ENCODE assay signal across 2 cellular contexts in the genomic region with DNA sequence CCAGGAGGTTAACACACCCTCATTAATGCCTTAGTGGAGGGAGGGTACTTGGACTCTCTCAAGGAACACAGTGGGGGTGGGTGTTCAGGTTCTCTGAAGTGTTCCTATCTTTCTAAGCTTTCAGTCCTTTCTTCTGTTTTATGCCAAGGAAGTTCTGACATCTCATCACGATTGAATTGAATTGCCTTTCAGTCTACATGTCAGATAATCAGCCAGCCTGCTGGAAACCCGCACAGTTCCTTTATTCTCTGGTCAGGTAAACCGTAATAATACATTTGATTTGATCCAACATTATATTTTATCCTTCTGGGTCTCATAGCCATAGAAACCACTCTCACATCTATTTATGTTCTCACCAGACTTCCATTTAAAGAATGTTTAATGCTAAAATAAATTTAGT.
TF ChIP-seq lines count a peak whose summit lies in the region.

No MANE protein-coding gene starts in this region.

TF ChIP-seq in GM23338, 12 proteins besides CTCF, POLR2A, EP300 and RAD21 (continued from another document):
- TF ChIP-seq, protein P1, sequence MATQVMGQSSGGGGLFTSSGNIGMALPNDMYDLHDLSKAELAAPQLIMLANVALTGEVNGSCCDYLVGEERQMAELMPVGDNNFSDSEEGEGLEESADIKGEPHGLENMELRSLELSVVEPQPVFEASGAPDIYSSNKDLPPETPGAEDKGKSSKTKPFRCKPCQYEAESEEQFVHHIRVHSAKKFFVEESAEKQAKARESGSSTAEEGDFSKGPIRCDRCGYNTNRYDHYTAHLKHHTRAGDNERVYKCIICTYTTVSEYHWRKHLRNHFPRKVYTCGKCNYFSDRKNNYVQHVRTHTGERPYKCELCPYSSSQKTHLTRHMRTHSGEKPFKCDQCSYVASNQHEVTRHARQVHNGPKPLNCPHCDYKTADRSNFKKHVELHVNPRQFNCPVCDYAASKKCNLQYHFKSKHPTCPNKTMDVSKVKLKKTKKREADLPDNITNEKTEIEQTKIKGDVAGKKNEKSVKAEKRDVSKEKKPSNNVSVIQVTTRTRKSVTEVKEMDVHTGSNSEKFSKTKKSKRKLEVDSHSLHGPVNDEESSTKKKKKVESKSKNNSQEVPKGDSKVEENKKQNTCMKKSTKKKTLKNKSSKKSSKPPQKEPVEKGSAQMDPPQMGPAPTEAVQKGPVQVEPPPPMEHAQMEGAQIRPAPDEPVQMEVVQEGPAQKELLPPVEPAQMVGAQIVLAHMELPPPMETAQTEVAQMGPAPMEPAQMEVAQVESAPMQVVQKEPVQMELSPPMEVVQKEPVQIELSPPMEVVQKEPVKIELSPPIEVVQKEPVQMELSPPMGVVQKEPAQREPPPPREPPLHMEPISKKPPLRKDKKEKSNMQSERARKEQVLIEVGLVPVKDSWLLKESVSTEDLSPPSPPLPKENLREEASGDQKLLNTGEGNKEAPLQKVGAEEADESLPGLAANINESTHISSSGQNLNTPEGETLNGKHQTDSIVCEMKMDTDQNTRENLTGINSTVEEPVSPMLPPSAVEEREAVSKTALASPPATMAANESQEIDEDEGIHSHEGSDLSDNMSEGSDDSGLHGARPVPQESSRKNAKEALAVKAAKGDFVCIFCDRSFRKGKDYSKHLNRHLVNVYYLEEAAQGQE (IDR thresholded peaks at IDR 0.05; ENCODE audit: unreplicated experiment) = no peak
- no peak for TF ChIP-seq EZH2 (IDR thresholded peaks at IDR 0.05; ENCODE audit: low read depth, unreplicated experiment)
- TF ChIP-seq, protein P2, sequence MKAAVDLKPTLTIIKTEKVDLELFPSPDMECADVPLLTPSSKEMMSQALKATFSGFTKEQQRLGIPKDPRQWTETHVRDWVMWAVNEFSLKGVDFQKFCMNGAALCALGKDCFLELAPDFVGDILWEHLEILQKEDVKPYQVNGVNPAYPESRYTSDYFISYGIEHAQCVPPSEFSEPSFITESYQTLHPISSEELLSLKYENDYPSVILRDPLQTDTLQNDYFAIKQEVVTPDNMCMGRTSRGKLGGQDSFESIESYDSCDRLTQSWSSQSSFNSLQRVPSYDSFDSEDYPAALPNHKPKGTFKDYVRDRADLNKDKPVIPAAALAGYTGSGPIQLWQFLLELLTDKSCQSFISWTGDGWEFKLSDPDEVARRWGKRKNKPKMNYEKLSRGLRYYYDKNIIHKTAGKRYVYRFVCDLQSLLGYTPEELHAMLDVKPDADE (IDR thresholded peaks at IDR 0.05) = no peak
- TF ChIP-seq CREB1 (CRISPR knock-in tag; IDR thresholded peaks at IDR 0.05; ENCODE audit: low read depth) = no peak
- TF ChIP-seq ZNF331 (CRISPR knock-in tag; IDR thresholded peaks at IDR 0.05; ENCODE audit: low read depth) = no peak
- TF ChIP-seq JUNB (IDR thresholded peaks at IDR 0.05; ENCODE audit: unreplicated experiment) = no peak
- TF ChIP-seq, protein P3, sequence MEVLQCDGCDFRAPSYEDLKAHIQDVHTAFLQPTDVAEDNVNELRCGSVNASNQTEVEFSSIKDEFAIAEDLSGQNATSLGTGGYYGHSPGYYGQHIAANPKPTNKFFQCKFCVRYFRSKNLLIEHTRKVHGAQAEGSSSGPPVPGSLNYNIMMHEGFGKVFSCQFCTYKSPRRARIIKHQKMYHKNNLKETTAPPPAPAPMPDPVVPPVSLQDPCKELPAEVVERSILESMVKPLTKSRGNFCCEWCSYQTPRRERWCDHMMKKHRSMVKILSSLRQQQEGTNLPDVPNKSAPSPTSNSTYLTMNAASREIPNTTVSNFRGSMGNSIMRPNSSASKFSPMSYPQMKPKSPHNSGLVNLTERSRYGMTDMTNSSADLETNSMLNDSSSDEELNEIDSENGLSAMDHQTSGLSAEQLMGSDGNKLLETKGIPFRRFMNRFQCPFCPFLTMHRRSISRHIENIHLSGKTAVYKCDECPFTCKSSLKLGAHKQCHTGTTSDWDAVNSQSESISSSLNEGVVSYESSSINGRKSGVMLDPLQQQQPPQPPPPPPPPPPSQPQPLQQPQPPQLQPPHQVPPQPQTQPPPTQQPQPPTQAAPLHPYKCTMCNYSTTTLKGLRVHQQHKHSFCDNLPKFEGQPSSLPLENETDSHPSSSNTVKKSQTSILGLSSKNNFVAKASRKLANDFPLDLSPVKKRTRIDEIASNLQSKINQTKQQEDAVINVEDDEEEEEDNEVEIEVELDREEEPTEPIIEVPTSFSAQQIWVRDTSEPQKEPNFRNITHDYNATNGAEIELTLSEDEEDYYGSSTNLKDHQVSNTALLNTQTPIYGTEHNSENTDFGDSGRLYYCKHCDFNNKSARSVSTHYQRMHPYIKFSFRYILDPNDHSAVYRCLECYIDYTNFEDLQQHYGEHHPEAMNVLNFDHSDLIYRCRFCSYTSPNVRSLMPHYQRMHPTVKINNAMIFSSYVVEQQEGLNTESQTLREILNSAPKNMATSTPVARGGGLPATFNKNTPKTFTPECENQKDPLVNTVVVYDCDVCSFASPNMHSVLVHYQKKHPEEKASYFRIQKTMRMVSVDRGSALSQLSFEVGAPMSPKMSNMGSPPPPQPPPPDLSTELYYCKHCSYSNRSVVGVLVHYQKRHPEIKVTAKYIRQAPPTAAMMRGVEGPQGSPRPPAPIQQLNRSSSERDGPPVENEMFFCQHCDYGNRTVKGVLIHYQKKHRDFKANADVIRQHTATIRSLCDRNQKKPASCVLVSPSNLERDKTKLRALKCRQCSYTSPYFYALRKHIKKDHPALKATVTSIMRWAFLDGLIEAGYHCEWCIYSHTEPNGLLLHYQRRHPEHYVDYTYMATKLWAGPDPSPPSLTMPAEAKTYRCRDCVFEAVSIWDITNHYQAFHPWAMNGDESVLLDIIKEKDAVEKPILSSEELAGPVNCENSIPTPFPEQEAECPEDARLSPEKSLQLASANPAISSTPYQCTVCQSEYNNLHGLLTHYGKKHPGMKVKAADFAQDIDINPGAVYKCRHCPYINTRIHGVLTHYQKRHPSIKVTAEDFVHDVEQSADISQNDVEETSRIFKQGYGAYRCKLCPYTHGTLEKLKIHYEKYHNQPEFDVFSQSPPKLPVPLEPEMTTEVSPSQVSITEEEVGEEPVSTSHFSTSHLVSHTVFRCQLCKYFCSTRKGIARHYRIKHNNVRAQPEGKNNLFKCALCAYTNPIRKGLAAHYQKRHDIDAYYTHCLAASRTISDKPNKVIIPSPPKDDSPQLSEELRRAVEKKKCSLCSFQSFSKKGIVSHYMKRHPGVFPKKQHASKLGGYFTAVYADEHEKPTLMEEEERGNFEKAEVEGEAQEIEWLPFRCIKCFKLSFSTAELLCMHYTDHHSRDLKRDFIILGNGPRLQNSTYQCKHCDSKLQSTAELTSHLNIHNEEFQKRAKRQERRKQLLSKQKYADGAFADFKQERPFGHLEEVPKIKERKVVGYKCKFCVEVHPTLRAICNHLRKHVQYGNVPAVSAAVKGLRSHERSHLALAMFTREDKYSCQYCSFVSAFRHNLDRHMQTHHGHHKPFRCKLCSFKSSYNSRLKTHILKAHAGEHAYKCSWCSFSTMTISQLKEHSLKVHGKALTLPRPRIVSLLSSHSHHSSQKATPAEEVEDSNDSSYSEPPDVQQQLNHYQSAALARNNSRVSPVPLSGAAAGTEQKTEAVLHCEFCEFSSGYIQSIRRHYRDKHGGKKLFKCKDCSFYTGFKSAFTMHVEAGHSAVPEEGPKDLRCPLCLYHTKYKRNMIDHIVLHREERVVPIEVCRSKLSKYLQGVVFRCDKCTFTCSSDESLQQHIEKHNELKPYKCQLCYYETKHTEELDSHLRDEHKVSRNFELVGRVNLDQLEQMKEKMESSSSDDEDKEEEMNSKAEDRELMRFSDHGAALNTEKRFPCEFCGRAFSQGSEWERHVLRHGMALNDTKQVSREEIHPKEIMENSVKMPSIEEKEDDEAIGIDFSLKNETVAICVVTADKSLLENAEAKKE (CRISPR knock-in tag; IDR thresholded peaks at IDR 0.05) = no peak
- no peak for TF ChIP-seq ZNF114 (CRISPR knock-in tag; IDR thresholded peaks at IDR 0.05)

TF ChIP-seq in neural cell, 6 proteins besides CTCF, POLR2A, EP300 and RAD21 (continued from another document):
- TF ChIP-seq, protein P1 (IDR thresholded peaks at IDR 0.05; ENCODE audit: borderline replicate concordance) = no peak
